In the genomic region with DNA sequence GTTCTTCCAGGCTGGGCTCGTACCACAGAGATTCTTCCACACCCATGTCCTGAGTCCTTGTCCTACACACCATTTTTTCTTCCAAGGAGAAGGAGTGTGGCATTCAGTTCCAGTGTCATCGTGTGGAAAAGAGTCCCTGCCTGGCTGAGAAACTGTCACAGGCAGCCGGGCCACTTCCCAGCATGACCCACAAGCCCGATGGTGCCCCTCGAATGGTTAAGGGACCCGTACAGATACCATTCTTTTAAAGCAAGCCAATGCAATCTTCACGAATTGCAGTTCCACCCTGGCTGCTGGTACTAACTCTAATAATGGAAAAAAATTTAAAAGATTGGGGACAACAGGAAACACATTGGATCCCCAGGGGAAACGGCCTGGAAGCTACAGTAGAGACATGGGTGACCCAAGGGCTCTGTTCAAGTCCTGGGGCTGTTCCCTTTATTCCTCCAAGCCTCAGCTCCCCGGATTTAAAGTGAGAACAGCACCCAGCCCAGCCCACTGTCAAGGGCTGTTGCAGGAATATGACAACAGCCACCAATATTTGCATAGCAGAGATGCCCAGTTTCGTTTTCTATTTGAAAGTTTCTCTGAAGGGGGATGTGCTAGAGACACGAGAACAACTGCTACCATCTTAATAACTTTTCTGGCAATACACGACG, we compare ENCODE assay signal across 8 cellular contexts.
A peak's percentile ranks its signal among the peaks of the same experiment; 100 is the strongest.
DNase-seq lines count a peak whose midpoint lies in the region; ATAC-seq, FAIRE-seq and TF ChIP-seq lines count a peak whose summit lies in the region.

No MANE protein-coding gene starts in this region.

- WGBS in esophagus, 2 donors: 8 to 13% methylated on average over 13 of the region's 13 CpGs
- WGBS in pancreas, 2 donors: 11 to 15% methylated on average over 13 of the region's 13 CpGs

- H3K4me1 Mint-ChIP-seq in T-helper 1 cell treated with Interleukin-12 subunit alpha and Interleukin-12 subunit beta and Interleukin-4 antibody, amounts not matched to agents 30 μg/mL and 1 μg/mL, for 36 hours (ENCODE audit: low read depth): peaks cover 26% of the 10 kb centered on the region

- H3K9me3 ChIP-seq in esophagus (ENCODE audit: control insufficient read depth in 2 of 2, insufficient read depth in 1 of 2, low read depth in 1 of 2, low read length in 1 of 2) (no peaks in the 10 kb centered on the region), pancreas (no peaks in the 10 kb centered on the region)

- H3K27ac Mint-ChIP-seq in T-helper 1 cell treated with Interleukin-12 subunit alpha and Interleukin-12 subunit beta and Interleukin-4 antibody, amounts not matched to agents 30 μg/mL and 1 μg/mL, for 36 hours: peak overlapping the region; percentile 84

- TF ChIP-seq CTCF in pancreas (IDR thresholded peaks at IDR 0.05): no peak

- peak overlapping the region; percentile 28 for H3K4me3 Mint-ChIP-seq in T-helper 1 cell treated with Interleukin-12 subunit alpha and Interleukin-12 subunit beta and Interleukin-4 antibody, amounts not matched to agents 30 μg/mL and 1 μg/mL, for 36 hours

- H3K27me3 ChIP-seq in esophagus (ENCODE audit: control insufficient read depth in 1 of 2, insufficient read depth in 2 of 2, low read length in 2 of 2): no peaks in the 10 kb centered on the region
- no peaks in the 10 kb centered on the region for H3K27me3 ChIP-seq in pancreas

- FAIRE-seq in GM19239 (lab: Jason Lieb, UNC) (peak; percentile 98), pancreas (lab: Jason Lieb, UNC) (peak; percentile 93)

- H3K9me3 Mint-ChIP-seq in T-helper 1 cell treated with Interleukin-12 subunit alpha and Interleukin-12 subunit beta and Interleukin-4 antibody, amounts not matched to agents 30 μg/mL and 1 μg/mL, for 36 hours: no peaks in the 10 kb centered on the region

- H3K27me3 Mint-ChIP-seq in T-helper 1 cell treated with Interleukin-12 subunit alpha and Interleukin-12 subunit beta and Interleukin-4 antibody, amounts not matched to agents 30 μg/mL and 1 μg/mL, for 36 hours (ENCODE audit: low read depth): no peaks in the 10 kb centered on the region

- DNase-seq in CD1c-positive myeloid dendritic cell (ENCODE audit: extremely low spot score) (peak; percentile 75), GM19239 (ENCODE audit: insufficient read length, low spot score) (peak; percentile 96), pancreas (peak in 5 of 6 donors; percentile 30 to 60 (median 53)), mucosa of gallbladder (ENCODE audit: low spot score) (no peak)
- no peak for DNase-seq in NK-92 treated with Interleukin-12 subunit alpha and Interleukin-12 subunit beta, amount 100 ng/mL, for 24 hours (lab: John Stamatoyannopoulos, UW)

- peak; percentile 76 for ATAC-seq in HG03565 (IDR thresholded peaks at IDR 0.05; ENCODE audit: unreplicated experiment)
- ATAC-seq in pancreas: peak in 3 of 4 donors; percentile 30 to 50 (median 36)

- H3K4me3 ChIP-seq in esophagus (ENCODE audit: low read depth in 1 of 2, low read length in 2 of 2) (peak overlapping the region in 1 of 2 donors; percentile 29), pancreas (peak overlapping the region in 2 of 4 donors; percentile 71 to 78)

- H3K4me1 ChIP-seq in esophagus (ENCODE audit: control insufficient read depth in 2 of 2, insufficient read depth in 2 of 2, low read length in 1 of 2) (peaks cover 10 to 19% of the 10 kb centered on the region in 2 donors), pancreas (peaks cover 41 to 60% (median 41%) of the 10 kb centered on the region in 3 donors)

- H3K27ac ChIP-seq in esophagus (ENCODE audit: low read depth in 2 of 2, low read length in 1 of 2): peak overlapping the region; percentile 88 to 99
- H3K27ac ChIP-seq in pancreas: peak overlapping the region; percentile 92 to 99 (median 98)

- H3K36me3 ChIP-seq in esophagus (ENCODE audit: control insufficient read depth in 2 of 2, insufficient read depth in 2 of 2, low read length in 1 of 2) (peaks cover 0 to 3% of the 10 kb centered on the region in 2 donors), pancreas (no peaks in the 10 kb centered on the region)

- intact Hi-C loops in pancreas (cut with DNase I): no loop called here

- peaks cover 4% of the 10 kb centered on the region for H3K36me3 Mint-ChIP-seq in T-helper 1 cell treated with Interleukin-12 subunit alpha and Interleukin-12 subunit beta and Interleukin-4 antibody, amounts not matched to agents 30 μg/mL and 1 μg/mL, for 36 hours (ENCODE audit: low read depth)

Comparison
In these comparisons a context has a peak if more than half of its experiments do, and no peak if none do; other contexts are left out.
1. DNase-seq: peak in CD1c-positive myeloid dendritic cell (single experiment), GM19239 (single experiment) and pancreas (5 of 6); none in mucosa of gallbladder (single experiment) and NK-92 treated with Interleukin-12 subunit alpha and Interleukin-12 subunit beta, amount 100 ng/mL, for 24 hours (single experiment).